8 cellular contexts compared by ENCODE assay signal in genomic region chr7:12660423-12660822, GRCh38. TPM values are rescaled to one million over a fixed set of nuclear protein-coding genes. Genes with fewer than 3 reads are reported as not detected.
DNase-seq lines count a peak whose midpoint lies in the region; TF ChIP-seq lines count a peak whose summit lies in the region.
"Not testable (repeated sequence)": the region's sequence is repeated elsewhere in the genome, so short reads cannot be mapped to it uniquely, and the experiment has no call there.

No MANE protein-coding gene starts in this region.

- CTCF ChIA-PET in AG04450 (lab: Charles Lee); RWPE1 (lab: Yijun Ruan, JAX): not testable (repeated sequence)

- POLR2A ChIA-PET in AG04450 (lab: Yijun Ruan, JAX); RWPE1 (lab: Yijun Ruan, JAX; ENCODE audit: low non-redundant PET): not testable (repeated sequence)

- H3K9me3 Mint-ChIP-seq in osteocyte (ENCODE audit: unreplicated experiment): not testable (repeated sequence)

- H2AFZ ChIP-seq in GM23248: 0 out of 2 replicates have a peak overlapping the region, but pooled peaks have one; percentile 37

- not testable (repeated sequence) for H3K27ac ChIP-seq in AG04450 (ENCODE audit: low read depth, low read length)
- H3K27ac ChIP-seq in GM23248 (peak overlapping the region; percentile 47), HUES64 (ENCODE audit: low read depth, low read length) (peak overlapping the region; percentile 64; the same call in 1 of the 2 replicates), RWPE1 (peak overlapping the region; percentile 47; the same call in 1 of the 2 replicates)

- H3K9ac ChIP-seq in GM23248; HUES64 (ENCODE audit: low read depth, low read length): not testable (repeated sequence)

- 25 to 30% methylated on average over 8 of the region's 8 CpGs for WGBS in GM23248 (ENCODE audit: low coverage in 1 of 2, low lambda C conversion rate in 2 of 2, missing lambda C conversion rate in 2 of 2), 2 experiments
- 80% methylated on average over 8 of the region's 8 CpGs for WGBS in HUES64

- H3K36me3 Mint-ChIP-seq in osteocyte (ENCODE audit: unreplicated experiment): not testable (repeated sequence)

- H3K4me2 ChIP-seq in GM23248 (ENCODE audit: unreplicated experiment): peak overlapping the region; percentile 9

- in situ Hi-C loops in GM23248 (cut with MboI); astrocyte of the cerebellum (cut with HindIII; ENCODE audit: low sequenced_read_pairs): not testable (repeated sequence)

- H3K4me3 ChIP-seq in AG04450 (ENCODE audit: low read depth, low read length); GM23248; HUES64 (ENCODE audit: low read length); astrocyte of the cerebellum (ENCODE audit: low read depth, low read length); epithelial cell of proximal tubule (ENCODE audit: low read depth, low read length): not testable (repeated sequence)

- not testable (repeated sequence) for H3K4me1 Mint-ChIP-seq in osteocyte (ENCODE audit: unreplicated experiment)

- not testable (repeated sequence) for TF ChIP-seq CTCF in AG04450 (IDR thresholded peaks at IDR 0.05; ENCODE audit: low read depth, low read length); RWPE1 (conservative IDR thresholded peaks at IDR 0.05; ENCODE audit: low read depth); astrocyte of the cerebellum (IDR thresholded peaks at IDR 0.05; ENCODE audit: low read depth, low read length, missing control alignments); epithelial cell of proximal tubule (conservative IDR thresholded peaks at IDR 0.05; ENCODE audit: low read depth, low read length); osteocyte (IDR thresholded peaks at IDR 0.05)

- not testable (repeated sequence) for H3K36me3 ChIP-seq in GM23248 (ENCODE audit: low read depth); HUES64 (ENCODE audit: insufficient read depth, low read length)

- H4K20me1 ChIP-seq in GM23248 (ENCODE audit: insufficient read depth): not testable (repeated sequence)

- not testable (repeated sequence) for H3F3A ChIP-seq in GM23248 (ENCODE audit: insufficient read depth)

- not testable (repeated sequence) for H3K4me1 ChIP-seq in GM23248 (ENCODE audit: insufficient read depth); HUES64 (ENCODE audit: insufficient read depth, low read length)

- H3K9me2 ChIP-seq in GM23248 (ENCODE audit: insufficient read depth): not testable (repeated sequence)

- H3K27me3 Mint-ChIP-seq in osteocyte (ENCODE audit: unreplicated experiment): not testable (repeated sequence)

- not testable (repeated sequence) for H3K27me3 ChIP-seq in AG04450 (ENCODE audit: control insufficient read depth, insufficient read depth, low read length); GM23248 (replicated peaks; ENCODE audit: insufficient read depth); HUES64 (ENCODE audit: insufficient read depth, low read length)

- H3K4me3 Mint-ChIP-seq in osteocyte (ENCODE audit: unreplicated experiment): not testable (repeated sequence)

- DNase-seq in AG04450 (ENCODE audit: low read depth, low spot score) (peak; percentile 81), GM23248 (peak; percentile 84), RWPE1 (ENCODE audit: low spot score) (peak; percentile 64), astrocyte of the cerebellum (ENCODE audit: low read depth) (peak; percentile 94), epithelial cell of proximal tubule (ENCODE audit: low read depth) (peak; percentile 72), iris pigment epithelial cell (ENCODE audit: low read depth) (peak; percentile 93)
- DNase-seq in osteocyte (ENCODE audit: extremely low spot score, unreplicated experiment): not testable (repeated sequence)

- H3K79me2 ChIP-seq in GM23248 (ENCODE audit: insufficient read depth): not testable (repeated sequence)

- H3K27ac Mint-ChIP-seq in osteocyte (ENCODE audit: unreplicated experiment): peak overlapping the region; percentile 49

- H3K9me3 ChIP-seq in AG04450 (ENCODE audit: control insufficient read depth, insufficient read depth, low read length); GM23248 (ENCODE audit: low read depth); HUES64 (ENCODE audit: insufficient read depth, low read depth, low read length): not testable (repeated sequence)

RNA-seq across cellular contexts. Expression of gene ARL4A, which starts 27.0 kb away (rescaled TPM):
- polyA plus RNA-seq in AG04450 (2011; rRNA removed) (18.3 and 31.0 TPM in 2 replicates), GM23248 (2016; fragmentation: Nextera tagmentation; extraction: Ambion mirVana) (20.9 and 23.0 TPM in 2 replicates)
- polyA minus RNA-seq in AG04450 (2011; rRNA and poly(A)+ RNA removed): 7.4 and 18.2 TPM in 2 replicates
- 17.5 and 22.6 TPM in 2 replicates for total RNA-seq in GM23248 (2014; rRNA removed; shearing (Covaris generic))
- 28.1 TPM for polyA plus RNA-seq in HUES64 (2013, experiment 1 of 2)
- polyA plus RNA-seq in HUES64 (2013, experiment 2 of 2): 37.7 TPM
- total RNA-seq in epithelial cell of proximal tubule (22.1 and 35.6 TPM in 2 replicates), osteocyte (9.6 and 11.0 TPM in 2 replicates)
